In genomic region chr10:70602665-70603438, GRCh38 we compare ENCODE assay signal across 11 cellular contexts. TPM values are rescaled to one million over a fixed set of nuclear protein-coding genes. Genes with fewer than 3 reads are reported as not detected.
DNase-seq lines count a peak whose midpoint lies in the region; ATAC-seq and TF ChIP-seq lines count a peak whose summit lies in the region.
"Had no signal": no experiment of that assay in that cellular context is flagged by ENCODE, and none has a peak within 500 bp of the region (broad histone marks: within the 10 kb centered on the region; RNA-seq: fewer than 3 reads in every experiment).

PRF1 (minus strand) TSS chr10:70602741; CDS start chr10:70600902, 1,839 bp downstream.

- DNase-seq in GM10248 (ENCODE audit: extremely low spot score), result peak; percentile 49
- peak; percentile 87 for DNase-seq in activated CD4-positive, alpha-beta memory T cell treated with anti-CD3 and anti-CD28 coated beads for 36 hours
- DNase-seq in effector memory CD4-positive, alpha-beta T cell, result peak; percentile 46 to 62 (median 54)
- peak; percentile 60 for DNase-seq in stimulated activated CD4-positive, alpha-beta T cell treated with anti-CD3 and anti-CD28 coated beads, Interleukin-4, amount 100 ng/mL, for 1 hour
- DNase-seq in DMS53 (lab: John Stamatoyannopoulos, UW), result no peak
- DNase-seq in RWPE1 (ENCODE audit: low spot score), result no peak
- DNase-seq: Calu3 had no signal

- H3K4me3 ChIP-seq in effector memory CD4-positive, alpha-beta T cell (ENCODE audit: insufficient read depth, low read depth, low read length, poor library complexity, severe bottlenecking), result peak within 1 kb of the TSS; percentile 58

- H3K4me1 Mint-ChIP-seq in activated CD4-positive, alpha-beta memory T cell treated with anti-CD3 and anti-CD28 coated beads for 36 hours (ENCODE audit: low read depth), result peaks cover 25% of the 10 kb centered on the region
- H3K4me1 Mint-ChIP-seq: nephron had no signal

- no peaks in the 10 kb centered on the region for H3K27me3 Mint-ChIP-seq in activated CD4-positive, alpha-beta memory T cell treated with anti-CD3 and anti-CD28 coated beads for 36 hours

- H3K9me3 ChIP-seq in effector memory CD4-positive, alpha-beta T cell (ENCODE audit: control insufficient read depth, low read length), result no peaks in the 10 kb centered on the region

- intact Hi-C loops in activated CD4-positive, alpha-beta memory T cell treated with anti-CD3 and anti-CD28 coated beads for 36 hours (cut with micrococcal nuclease), result loop anchor here (1.0 to 5.0 kb wide), 3 partner anchors 14 to 46 kb away; no protein-coding TSS in a partner anchor

- H3K27ac Mint-ChIP-seq in activated CD4-positive, alpha-beta memory T cell treated with anti-CD3 and anti-CD28 coated beads for 36 hours, result peak within 1 kb of the TSS; percentile 82
- H3K27ac Mint-ChIP-seq: nephron had no signal

- H3K4me3 Mint-ChIP-seq in activated CD4-positive, alpha-beta memory T cell treated with anti-CD3 and anti-CD28 coated beads for 36 hours, result peak within 1 kb of the TSS; percentile 79
- H3K4me3 Mint-ChIP-seq: nephron had no signal

- H3K27me3 ChIP-seq in effector memory CD4-positive, alpha-beta T cell (replicated peaks; ENCODE audit: control insufficient read depth, insufficient read depth, low read length, poor library complexity, severe bottlenecking), result no peaks in the 10 kb centered on the region

- H3K9me3 Mint-ChIP-seq in activated CD4-positive, alpha-beta memory T cell treated with anti-CD3 and anti-CD28 coated beads for 36 hours, result no peaks in the 10 kb centered on the region

- H3K36me3 Mint-ChIP-seq in activated CD4-positive, alpha-beta memory T cell treated with anti-CD3 and anti-CD28 coated beads for 36 hours, result peaks cover 5% of the 10 kb centered on the region

- TF ChIP-seq CTCF in GM10248 (IDR thresholded peaks at IDR 0.05; ENCODE audit: control extremely low read depth, extremely low read depth, low read depth, missing control alignments), result no peak
- TF ChIP-seq CTCF in RWPE1 (conservative IDR thresholded peaks at IDR 0.05; ENCODE audit: low read depth), result no peak

- peaks cover 11% of the 10 kb centered on the region for H3K36me3 ChIP-seq in effector memory CD4-positive, alpha-beta T cell (ENCODE audit: control insufficient read depth, insufficient read depth, low read length)

- H3K27ac ChIP-seq in effector memory CD4-positive, alpha-beta T cell (ENCODE audit: insufficient read depth, low read length, poor library complexity, severe bottlenecking), result peak within 1 kb of the TSS; percentile 41
- H3K27ac ChIP-seq in RWPE1, result no peak within 1 kb of the TSS

- ATAC-seq in GM19467 (IDR thresholded peaks at IDR 0.05; ENCODE audit: unreplicated experiment), result no peak
- ATAC-seq in HG02938 (IDR thresholded peaks at IDR 0.05; ENCODE audit: unreplicated experiment), result no peak

- POLR2A ChIA-PET in GM10248 (lab: Yijun Ruan, JAX), result no interaction called here
- POLR2A ChIA-PET in activated CD4-positive, alpha-beta memory T cell treated with anti-CD3 and anti-CD28 coated beads for 36 hours (lab: Charles Lee), result interaction anchor here (0.6 to 1.3 kb wide), 4 partner anchors 9 to 284 kb away, joined by 3 read pairs; no protein-coding TSS in a partner anchor
- POLR2A ChIA-PET in RWPE1 (lab: Yijun Ruan, JAX; ENCODE audit: low non-redundant PET), result no interaction called here

- CTCF ChIA-PET in GM10248 (lab: Yijun Ruan, JAX) (interaction anchor here (3.1 kb wide), 1 partner anchor 43 kb away, joined by 9 read pairs; no protein-coding TSS in a partner anchor), RWPE1 (lab: Yijun Ruan, JAX) (no interaction called here)
- CTCF ChIA-PET in activated CD4-positive, alpha-beta memory T cell treated with anti-CD3 and anti-CD28 coated beads for 36 hours (lab: Charles Lee), result interaction anchor here (0.6 to 1.9 kb wide), 4 partner anchors 17 to 221 kb away, joined by 3 to 9 read pairs (median 3); no protein-coding TSS in a partner anchor

- peaks cover 28% of the 10 kb centered on the region for H3K4me1 ChIP-seq in effector memory CD4-positive, alpha-beta T cell (ENCODE audit: control insufficient read depth, insufficient read depth, low read length, poor library complexity, severe bottlenecking)

RNA-seq across cellular contexts. Expression of gene PRF1, which starts in this region (rescaled TPM):
- total RNA-seq in activated CD4-positive, alpha-beta memory T cell treated with anti-CD3 and anti-CD28 coated beads for 36 hours, result 10 to 100 TPM; 32.4 to 32.6 TPM
- total RNA-seq: Calu3, NCI-H460 had no signal

Comparison
In these comparisons a context has a peak if more than half of its experiments do, and no peak if none do; other contexts are left out.
1. DNase-seq: peak in GM10248 (single experiment), activated CD4-positive, alpha-beta memory T cell treated with anti-CD3 and anti-CD28 coated beads for 36 hours (single experiment), effector memory CD4-positive, alpha-beta T cell (3 of 3) and stimulated activated CD4-positive, alpha-beta T cell treated with anti-CD3 and anti-CD28 coated beads, Interleukin-4, amount 100 ng/mL, for 1 hour (single experiment); none in DMS53 (single experiment) and RWPE1 (single experiment).